8 cellular contexts compared by ENCODE assay signal in genomic region chr11:123430736-123431356, GRCh38. TPM values are rescaled to one million over a fixed set of nuclear protein-coding genes. Genes with fewer than 3 reads are reported as not detected.
DNase-seq lines count a peak whose midpoint lies in the region; ATAC-seq lines count a peak whose summit lies in the region.

No MANE protein-coding gene starts in this region.

- no peak overlapping the region for H2AK5ac ChIP-seq in mesenchymal stem cell (ENCODE audit: low read length, severe bottlenecking)

- peak overlapping the region in 1 of 2 experiments; percentile 18 for H3K14ac ChIP-seq in mesenchymal stem cell (ENCODE audit: low read length in 2 of 2)

- H3K4me1 ChIP-seq in BLaER1 treated with 17β-estradiol and CSF1 and Interleukin-3, amounts not matched to agents 10 nM and 100 nM: peaks cover 32 to 55% (median 41%) of the 10 kb centered on the region in 10 experiments
- H3K4me1 ChIP-seq in mesenchymal stem cell (ENCODE audit: control insufficient read depth, insufficient read depth, low read depth, low read length): peaks cover 15% of the 10 kb centered on the region

- in situ Hi-C loops in KBM-7 (cut with MboI; ENCODE audit: low pct_unique_long_range_greater_than_20kb, low sequenced_read_pairs): no loop called here

- H4K20me1 ChIP-seq in BLaER1 treated with 17β-estradiol and CSF1 and Interleukin-3, amounts not matched to agents 10 nM and 100 nM: no peaks in the 10 kb centered on the region

- peak overlapping the region; percentile 78 to 88 (median 83) for H3K9ac ChIP-seq in BLaER1 treated with 17β-estradiol and CSF1 and Interleukin-3, amounts not matched to agents 10 nM and 100 nM
- H3K9ac ChIP-seq in mesenchymal stem cell (ENCODE audit: low read length): peak overlapping the region; percentile 84

- H4K91ac ChIP-seq in mesenchymal stem cell (ENCODE audit: low read length): no peak overlapping the region

- no peaks in the 10 kb centered on the region for H3K9me3 ChIP-seq in BLaER1 treated with 17β-estradiol and CSF1 and Interleukin-3, amounts not matched to agents 10 nM and 100 nM (replicated peaks in 1 of 11)
- no peaks in the 10 kb centered on the region for H3K9me3 ChIP-seq in mesenchymal stem cell (ENCODE audit: control insufficient read depth, low read length)

- peak overlapping the region; percentile 69 to 87 (median 81) for H3K4me3 ChIP-seq in BLaER1 treated with 17β-estradiol and CSF1 and Interleukin-3, amounts not matched to agents 10 nM and 100 nM
- peak overlapping the region; percentile 65 to 91 for H3K4me3 ChIP-seq in mesenchymal stem cell (ENCODE audit: insufficient read depth in 1 of 2, low read depth in 1 of 2, low read length in 2 of 2)

- peak overlapping the region in 1 of 2 experiments; percentile 18 for H3K18ac ChIP-seq in mesenchymal stem cell (ENCODE audit: low read depth in 1 of 2, low read length in 2 of 2)

- whole genome bisulfite sequencing in mesenchymal stem cell: 1% methylated on average over 50 of the region's 61 CpGs

- H3K4me2 ChIP-seq in BLaER1 treated with 17β-estradiol and CSF1 and Interleukin-3, amounts not matched to agents 10 nM and 100 nM: peak overlapping the region; percentile 70 to 97 (median 88)
- peak overlapping the region; percentile 92 for H3K4me2 ChIP-seq in mesenchymal stem cell (ENCODE audit: low read length, poor library complexity, severe bottlenecking)

- ATAC-seq in GM19463 (IDR thresholded peaks at IDR 0.05; ENCODE audit: unreplicated experiment) (peak; percentile 36), GM18873 (IDR thresholded peaks at IDR 0.05; ENCODE audit: low FRiP score, unreplicated experiment) (no peak)

- no peaks in the 10 kb centered on the region for H3K27me3 ChIP-seq in BLaER1 treated with 17β-estradiol and CSF1 and Interleukin-3, amounts not matched to agents 10 nM and 100 nM
- peaks cover 8 to 32% of the 10 kb centered on the region in 2 experiments for H3K27me3 ChIP-seq in mesenchymal stem cell (ENCODE audit: control insufficient read depth in 1 of 2, insufficient read depth in 1 of 2, low read length in 2 of 2)

- H3K79me1 ChIP-seq in mesenchymal stem cell (replicated peaks; ENCODE audit: low read length, poor library complexity, severe bottlenecking): no peaks in the 10 kb centered on the region

- H3K36me3 ChIP-seq in BLaER1 treated with 17β-estradiol and CSF1 and Interleukin-3, amounts not matched to agents 10 nM and 100 nM: peaks cover 0 to 2% (median 0%) of the 10 kb centered on the region in 11 experiments; a peak in 2 of 22 replicates
- H3K36me3 ChIP-seq in mesenchymal stem cell (ENCODE audit: control insufficient read depth in 1 of 2, insufficient read depth in 2 of 2, low read depth in 1 of 2, low read length in 2 of 2): no peaks in the 10 kb centered on the region

- H4K8ac ChIP-seq in mesenchymal stem cell (ENCODE audit: low read length): peak overlapping the region; percentile 8

- H2BK12ac ChIP-seq in mesenchymal stem cell (ENCODE audit: low read length in 2 of 2): no peak overlapping the region

- no peak overlapping the region for H3K4ac ChIP-seq in mesenchymal stem cell (ENCODE audit: low read depth in 1 of 2, low read length in 2 of 2)

- no peak overlapping the region for H2BK120ac ChIP-seq in mesenchymal stem cell (ENCODE audit: low read depth, low read length)

- peak overlapping the region; percentile 65 to 88 (median 79); a peak in 21 of 22 replicates for H3K27ac ChIP-seq in BLaER1 treated with 17β-estradiol and CSF1 and Interleukin-3, amounts not matched to agents 10 nM and 100 nM
- no peak overlapping the region for H3K27ac ChIP-seq in mesenchymal stem cell (ENCODE audit: low read length, poor library complexity, severe bottlenecking)

- H2AFZ ChIP-seq in mesenchymal stem cell (ENCODE audit: low read depth, low read length): peak overlapping the region; percentile 93

- no peak overlapping the region for H2BK15ac ChIP-seq in mesenchymal stem cell (ENCODE audit: low read depth, poor library complexity, severe bottlenecking)

- peak overlapping the region in 1 of 2 experiments; percentile 23 for H3K23ac ChIP-seq in mesenchymal stem cell (ENCODE audit: low read length in 2 of 2)

- no peak overlapping the region for H2BK5ac ChIP-seq in mesenchymal stem cell (ENCODE audit: low read depth, low read length, poor library complexity, severe bottlenecking)

- DNase-seq in KBM-7 (peak; percentile 90), ecto neural progenitor cell (ENCODE audit: low spot score) (peak; percentile 78), mesenchymal stem cell (peak; percentile 32)
- DNase-seq in activated CD4-positive, alpha-beta T cell treated with anti-CD3 and anti-CD28 coated beads for 24 hours (ENCODE audit: low read depth in 2 of 2): peak; percentile 25 to 47
- peak; percentile 30 for DNase-seq in stimulated activated CD8-positive, alpha-beta memory T cell treated with anti-CD3 and anti-CD28 coated beads, Interleukin-4, amount 100 ng/mL, for 24 hours (ENCODE audit: low read depth)

RNA-seq across cellular contexts. Expression of gene GRAMD1B, which starts 0.8 kb away (rescaled TPM):
- 1.1 TPM for polyA plus RNA-seq in mesenchymal stem cell (2013, experiment 1 of 2)
- polyA plus RNA-seq in mesenchymal stem cell (2013, experiment 2 of 2): 0.97 TPM

Comparison
In these comparisons a context has a peak if more than half of its experiments do, and no peak if none do; other contexts are left out.
1. DNase-seq: peak in every context shown above with its lines; median percentile 90 in KBM-7; 78 in ecto neural progenitor cell; 36 in activated CD4-positive, alpha-beta T cell treated with anti-CD3 and anti-CD28 coated beads for 24 hours; 32 in mesenchymal stem cell; 30 in stimulated activated CD8-positive, alpha-beta memory T cell treated with anti-CD3 and anti-CD28 coated beads, Interleukin-4, amount 100 ng/mL, for 24 hours.